In genomic region chr19:3642987-3643386, GRCh38 we compare ENCODE assay signal across 11 cellular contexts. TPM values are rescaled to one million over a fixed set of nuclear protein-coding genes. Genes with fewer than 3 reads are reported as not detected.
DNase-seq lines count a peak whose midpoint lies in the region; TF ChIP-seq lines count a peak whose summit lies in the region.
"Had no signal": no experiment of that assay in that cellular context is flagged by ENCODE, and none has a peak within 500 bp of the region (broad histone marks: within the 10 kb centered on the region; RNA-seq: fewer than 3 reads in every experiment).

No MANE protein-coding gene starts in this region.

- TF ChIP-seq POLR2A in testis (IDR thresholded peaks at IDR 0.05) (no peak), adrenal gland (IDR thresholded peaks at IDR 0.05) (no peak)

- DNase-seq in activated effector memory CD4-positive, alpha-beta T cell treated with anti-CD3 and anti-CD28 coated beads, Interleukin-2, amount 50 U/mL, for 16 hours: peak; percentile 72
- no peak for DNase-seq in activated effector memory CD4-positive, alpha-beta T cell treated with Interleukin-2 at 50 U/mL for 16 hours
- DNase-seq in WERI-Rb-1 (peak; percentile 58), epithelial cell of esophagus (ENCODE audit: low read depth) (peak; percentile 22), testis (peak; percentile 76), 8988T (no peak), NCI-H2227 (lab: John Stamatoyannopoulos, UW; ENCODE audit: unreplicated experiment) (no peak), adrenal gland (no peak)
- DNase-seq: cerebellar nuclear complex, NCI-H510A treated with DMSO at 0.1 percent for 48 hours had no signal

- H3K27me3 ChIP-seq in WERI-Rb-1 (ENCODE audit: insufficient read depth, low read depth, severe bottlenecking): no peaks in the 10 kb centered on the region
- no peaks in the 10 kb centered on the region for H3K27me3 ChIP-seq in testis
- H3K27me3 ChIP-seq in adrenal gland: no peaks in the 10 kb centered on the region
- H3K27me3 ChIP-seq: BLaER1 had no signal

- 75% methylated on average over 25 of the region's 25 CpGs; no CpG with 5 or more reads in 1 of the 2 donors for WGBS in testis, 2 donors
- 88 to 92% (median 90%) methylated on average over 25 of the region's 25 CpGs for WGBS in adrenal gland, 4 donors

- peaks cover 88% of the 10 kb centered on the region for H3K36me3 ChIP-seq in WERI-Rb-1
- no peaks in the 10 kb centered on the region for H3K36me3 ChIP-seq in testis (ENCODE audit: low read depth, missing control alignments)
- peaks cover 0 to 43% of the 10 kb centered on the region in 2 donors for H3K36me3 ChIP-seq in adrenal gland (replicated peaks in 1 of 2)

- no peaks in the 10 kb centered on the region for H3K9me3 ChIP-seq in WERI-Rb-1 (ENCODE audit: severe bottlenecking)
- H3K9me3 ChIP-seq in testis: no peaks in the 10 kb centered on the region
- no peaks in the 10 kb centered on the region for H3K9me3 ChIP-seq in adrenal gland (replicated peaks in 1 of 3)
- H3K9me3 ChIP-seq: BLaER1 had no signal

- TF ChIP-seq CTCF in WERI-Rb-1 (IDR thresholded peaks at IDR 0.05; ENCODE audit: low read depth, low read length) (no peak), epithelial cell of esophagus (IDR thresholded peaks at IDR 0.05; ENCODE audit: insufficient read depth, low read depth, low read length, missing control alignments) (no peak), testis (IDR thresholded peaks at IDR 0.05) (no peak), adrenal gland (IDR thresholded peaks at IDR 0.05) (no peak)

- no peak overlapping the region for H3K27ac ChIP-seq in WERI-Rb-1
- H3K27ac ChIP-seq in testis: no peak overlapping the region
- H3K27ac ChIP-seq in adrenal gland: no peak overlapping the region
- H3K27ac ChIP-seq: BLaER1 had no signal

- intact Hi-C loops in testis (cut with DNase I; ENCODE audit: low total_unique reads): no loop called here
- intact Hi-C loops in adrenal gland (cut with DNase I): no loop called here

- no peaks in the 10 kb centered on the region for H3K4me1 ChIP-seq in testis
- no peaks in the 10 kb centered on the region for H3K4me1 ChIP-seq in adrenal gland (replicated peaks in 1 of 2)

- H3K4me3 ChIP-seq in WERI-Rb-1 (ENCODE audit: low read depth, low read length): no peak overlapping the region
- H3K4me3 ChIP-seq in epithelial cell of esophagus (ENCODE audit: low read length): no peak overlapping the region
- no peak overlapping the region for H3K4me3 ChIP-seq in testis
- H3K4me3 ChIP-seq in adrenal gland: no peak overlapping the region
- H3K4me3 ChIP-seq: BLaER1 had no signal

RNA-seq across cellular contexts. Expression of gene CACTIN, which starts 16.4 kb away (rescaled TPM):
- 10 to 100 TPM; 52.8 to 57.5 TPM for total RNA-seq in testis
- polyA plus RNA-seq in testis (ENCODE audit: insufficient read depth, low read depth, low replicate concordance): 26.9 TPM
- 10 to 100 TPM; 13.3 to 78.4 (median 23.2) TPM for total RNA-seq in adrenal gland
- 10 to 100 TPM in 2 of 3 donors, 1 to 10 TPM in 1; 5.0 to 39.0 (median 21.9) TPM for polyA plus RNA-seq in adrenal gland

RNA-seq across cellular contexts. Expression of gene TBXA2R, which starts 36.3 kb away (rescaled TPM):
- total RNA-seq in testis: 1 to 10 TPM; 1.3 to 3.2 TPM
- 1.8 TPM for polyA plus RNA-seq in testis (ENCODE audit: insufficient read depth, low read depth, low replicate concordance)
- total RNA-seq in adrenal gland: 10 to 100 TPM in 7 of 8 donors, 1 to 10 TPM in 1; 8.9 to 25.5 (median 17.2) TPM
- polyA plus RNA-seq in adrenal gland: 1 to 10 TPM; 5.2 to 6.9 (median 6.2) TPM

RNA-seq across cellular contexts. Expression of gene PIP5K1C, which starts 57.3 kb away (rescaled TPM):
- 10 to 100 TPM; 80.2 to 87.0 TPM for total RNA-seq in testis
- polyA plus RNA-seq in testis (ENCODE audit: insufficient read depth, low read depth, low replicate concordance): 99.1 TPM
- total RNA-seq in adrenal gland: 10 to 100 TPM; 29.6 to 44.7 (median 31.9) TPM
- polyA plus RNA-seq in adrenal gland: 10 to 100 TPM in 2 of 3 donors, 1 to 10 TPM in 1; 8.8 to 31.6 (median 18.6) TPM

RNA-seq across cellular contexts. Expression of gene GIPC3, which starts 57.7 kb away (rescaled TPM):
- total RNA-seq in testis (under 1 TPM; 0.50 to 0.87 TPM), adrenal gland (1 to 10 TPM; 2.0 to 5.9 (median 3.4) TPM)
- polyA plus RNA-seq in testis (ENCODE audit: insufficient read depth, low read depth, low replicate concordance) (1.5 TPM), adrenal gland (1 to 10 TPM; 1.6 to 4.9 (median 2.6) TPM)

Comparison
In these comparisons a context has a peak if more than half of its experiments do, and no peak if none do; other contexts are left out.
1. DNase-seq: peak in activated effector memory CD4-positive, alpha-beta T cell treated with anti-CD3 and anti-CD28 coated beads, Interleukin-2, amount 50 U/mL, for 16 hours (single experiment), WERI-Rb-1 (single experiment), epithelial cell of esophagus (single experiment) and testis (single experiment); none in activated effector memory CD4-positive, alpha-beta T cell treated with Interleukin-2 at 50 U/mL for 16 hours (single experiment), 8988T (single experiment), NCI-H2227 (single experiment) and adrenal gland (0 of 7).